7 cellular contexts compared by ENCODE assay signal in genomic region chr6:167898673-167899311, GRCh38.
DNase-seq lines count a peak whose midpoint lies in the region; ATAC-seq, FAIRE-seq and TF ChIP-seq lines count a peak whose summit lies in the region.

No MANE protein-coding gene starts in this region.

- H3K4me3 ChIP-seq in esophagus squamous epithelium (no peak overlapping the region), pancreas (no peak overlapping the region)

- peak; percentile 56 for TF ChIP-seq CTCF in GM12873 (IDR thresholded peaks at IDR 0.05; ENCODE audit: insufficient read depth, low read depth, low read length, missing control alignments)
- TF ChIP-seq CTCF in esophagus squamous epithelium (IDR thresholded peaks at IDR 0.05), result peak in 5 of 6 experiments; percentile 44 to 80 (median 72)
- peak; percentile 33 to 66 (median 46) for TF ChIP-seq CTCF in pancreas (IDR thresholded peaks at IDR 0.05)

- WGBS in esophagus squamous epithelium, 2 donors, result 86 to 93% methylated on average over 3 of the region's 3 CpGs
- 85 to 93% methylated on average over 3 of the region's 3 CpGs for WGBS in pancreas, 2 donors

- ATAC-seq in HG03520 (IDR thresholded peaks at IDR 0.05; ENCODE audit: unreplicated experiment) (peak; percentile 81), pancreas (peak in 3 of 4 donors; percentile 68 to 86 (median 83))

- no peaks in the 10 kb centered on the region for H3K27me3 ChIP-seq in esophagus squamous epithelium
- no peaks in the 10 kb centered on the region for H3K27me3 ChIP-seq in pancreas

- intact Hi-C loops in esophagus squamous epithelium (cut with DNase I), result no loop called here
- intact Hi-C loops in pancreas (cut with DNase I), result no loop called here

- DNase-seq in RKO (ENCODE audit: low spot score) (peak; percentile 75), esophagus squamous epithelium (lab: John Stamatoyannopoulos, UW) (no peak), pancreas (no peak)
- no peak for DNase-seq in effector CD4-positive, alpha-beta T cell
- no peak for DNase-seq in activated naive CD4-positive, alpha-beta T cell (lab: John Stamatoyannopoulos, UW)

- H3K9me3 ChIP-seq in esophagus squamous epithelium (no peaks in the 10 kb centered on the region), pancreas (no peaks in the 10 kb centered on the region)

- no peak for TF ChIP-seq POLR2A in esophagus squamous epithelium (IDR thresholded peaks at IDR 0.05)

- peak; percentile 95 for FAIRE-seq in pancreas (lab: Jason Lieb, UNC)

- no peak overlapping the region for H3K27ac ChIP-seq in esophagus squamous epithelium
- H3K27ac ChIP-seq in pancreas, result no peak overlapping the region

- H3K4me1 ChIP-seq in esophagus squamous epithelium (no peaks in the 10 kb centered on the region), pancreas (no peaks in the 10 kb centered on the region)

- H3K36me3 ChIP-seq in esophagus squamous epithelium (peaks cover 0 to 76% (median 6%) of the 10 kb centered on the region in 3 donors), pancreas (peaks cover 0 to 10% (median 0%) of the 10 kb centered on the region in 3 donors)
